ENCODE assay signal across 32 cellular contexts in genomic region chr19:33554391-33554790, GRCh38.
"Had no signal": no experiment of that assay in that cellular context is flagged by ENCODE, and none has a peak within 500 bp of the region (broad histone marks: within the 10 kb centered on the region; RNA-seq: fewer than 3 reads in every experiment).

No MANE protein-coding gene starts in this region.

- H3K27me3 Mint-ChIP-seq: activated B cell treated with CpG ODN at 0.5 μM for 24 hours; activated naive CD8-positive, alpha-beta T cell treated with anti-CD3 and anti-CD28 coated beads for 36 hours had no signal

- H3K4me3 ChIP-seq: adrenal gland, pancreas, psoas muscle, stomach, thyroid gland had no signal

- H3K4me1 ChIP-seq: adrenal gland, pancreas, stomach, thyroid gland had no signal

- H3K36me3 ChIP-seq: adrenal gland, brain microvascular endothelial cell, pancreas, stomach, thyroid gland had no signal

- H3K9me3 Mint-ChIP-seq: activated B cell treated with CpG ODN at 0.5 μM for 24 hours; activated naive CD4-positive, alpha-beta T cell treated with anti-CD3 and anti-CD28 coated beads for 36 hours; activated naive CD8-positive, alpha-beta T cell treated with anti-CD3 and anti-CD28 coated beads for 36 hours; activated T-cell treated with anti-CD3 and anti-CD28 coated beads, Interleukin-2, amount 50 U/mL, for 72 hours; immature natural killer cell; mesothelial cell of epicardium; nephron progenitor cell; T-helper 2 cell treated with Interferon-gamma antibody and Interleukin-4, amounts not matched to agents 5 μg/mL and 100 μg/mL, for 36 hours had no signal

- FAIRE-seq: astrocyte, kidney, pancreas had no signal

- H3K9me3 ChIP-seq: adrenal gland, pancreas, psoas muscle, stomach, thyroid gland had no signal

- H3K27ac ChIP-seq: adrenal gland, brain microvascular endothelial cell, pancreas, psoas muscle, stomach, thyroid gland had no signal

- H3K36me3 Mint-ChIP-seq: activated naive CD8-positive, alpha-beta T cell treated with anti-CD3 and anti-CD28 coated beads for 36 hours; immature natural killer cell; mesothelial cell of epicardium; naive B cell; stimulated activated naive B cell treated with anti-CD40 and anti-IgM and Interleukin-4, amounts not matched to agents 10 μg/mL and 1 μg/mL and 100 μg/mL, for 72 hours had no signal

- ATAC-seq: activated T-cell treated with anti-CD3 and anti-CD28 coated beads, Interleukin-2, amount 50 U/mL, for 72 hours; esophagus mucosa; left colon; pancreas; psoas muscle; stimulated activated naive B cell treated with anti-CD40 and anti-IgM and Interleukin-4, amounts not matched to agents 10 μg/mL and 1 μg/mL and 100 μg/mL, for 72 hours had no signal

- H3K4me1 Mint-ChIP-seq: activated B cell treated with CpG ODN at 0.5 μM for 24 hours; activated naive CD8-positive, alpha-beta T cell treated with anti-CD3 and anti-CD28 coated beads for 36 hours; immature natural killer cell; nephron progenitor cell; stimulated activated naive B cell treated with anti-CD40 and anti-IgM and Interleukin-4, amounts not matched to agents 10 μg/mL and 1 μg/mL and 100 μg/mL, for 72 hours had no signal

- H3K4me3 Mint-ChIP-seq: activated B cell treated with CpG ODN at 0.5 μM for 24 hours; activated naive CD4-positive, alpha-beta T cell treated with anti-CD3 and anti-CD28 coated beads for 36 hours; activated naive CD8-positive, alpha-beta T cell treated with anti-CD3 and anti-CD28 coated beads for 36 hours; activated T-cell treated with anti-CD3 and anti-CD28 coated beads, Interleukin-2, amount 50 U/mL, for 72 hours; immature natural killer cell; mesothelial cell of epicardium; nephron progenitor cell; stimulated activated naive B cell treated with anti-CD40 and anti-IgM and Interleukin-4, amounts not matched to agents 10 μg/mL and 1 μg/mL and 100 μg/mL, for 72 hours; T-helper 2 cell treated with Interferon-gamma antibody and Interleukin-4, amounts not matched to agents 5 μg/mL and 100 μg/mL, for 36 hours had no signal

- DNase-seq: activated B cell treated with CpG ODN at 0.5 μM for 24 hours; activated CD4-positive, alpha-beta T cell treated with anti-CD3 and anti-CD28 coated beads for 4 hours; activated CD4-positive, alpha-beta T cell treated with anti-CD3 and anti-CD28 coated beads, Interleukin-2, amount 50 U/mL, for 4 hours; activated naive CD4-positive, alpha-beta T cell treated with anti-CD3 and anti-CD28 coated beads for 36 hours; activated naive CD8-positive, alpha-beta T cell treated with anti-CD3 and anti-CD28 coated beads for 36 hours; activated T-cell treated with anti-CD3 and anti-CD28 coated beads for 4 hours; activated T-cell treated with anti-CD3 and anti-CD28 coated beads, Interleukin-2, amount 50 U/mL, for 72 hours; adrenal gland; brain microvascular endothelial cell; caudate nucleus; cortex of kidney; foreskin fibroblast; hippocampal formation; immature natural killer cell; left colon; mammary epithelial cell; naive B cell; nephron progenitor cell; nucleus accumbens; psoas muscle; stimulated activated CD4-positive, alpha-beta T cell treated with anti-CD3 and anti-CD28 coated beads, Interleukin-15, amount 100 ng/mL, for 24 hours; stimulated activated CD4-positive, alpha-beta T cell treated with anti-CD3 and anti-CD28 coated beads, Interleukin-2, amount 100 ng/mL, for 24 hours; stimulated activated naive B cell treated with anti-CD40 and anti-IgM and Interleukin-4, amounts not matched to agents 10 μg/mL and 1 μg/mL and 100 μg/mL, for 72 hours; stomach; T-helper 1 cell; thyroid gland had no signal

- H3K27me3 ChIP-seq: adrenal gland, brain microvascular endothelial cell, pancreas, thyroid gland had no signal

- H3K27ac Mint-ChIP-seq: activated B cell treated with CpG ODN at 0.5 μM for 24 hours; activated naive CD4-positive, alpha-beta T cell treated with anti-CD3 and anti-CD28 coated beads for 36 hours; activated naive CD8-positive, alpha-beta T cell treated with anti-CD3 and anti-CD28 coated beads for 36 hours; activated T-cell treated with anti-CD3 and anti-CD28 coated beads, Interleukin-2, amount 50 U/mL, for 72 hours; immature natural killer cell; mesothelial cell of epicardium; naive B cell; nephron progenitor cell; stimulated activated naive B cell treated with anti-CD40 and anti-IgM and Interleukin-4, amounts not matched to agents 10 μg/mL and 1 μg/mL and 100 μg/mL, for 72 hours; T-helper 2 cell treated with Interferon-gamma antibody and Interleukin-4, amounts not matched to agents 5 μg/mL and 100 μg/mL, for 36 hours had no signal
